16 cellular contexts compared by ENCODE assay signal in genomic region chr13:40017662-40018262, GRCh38.
"Had no signal": no experiment of that assay in that cellular context is flagged by ENCODE, and none has a peak within 500 bp of the region (broad histone marks: within the 10 kb centered on the region; RNA-seq: fewer than 3 reads in every experiment).

No MANE protein-coding gene starts in this region.

- H3K4me3 ChIP-seq: hepatocyte, mucosa of descending colon, sigmoid colon, skin epidermis had no signal

- H3K27ac Mint-ChIP-seq: naive thymus-derived CD8-positive, alpha-beta T cell had no signal

- H3K4me3 Mint-ChIP-seq: naive thymus-derived CD8-positive, alpha-beta T cell had no signal

- H3K9me3 Mint-ChIP-seq: naive thymus-derived CD8-positive, alpha-beta T cell had no signal

- H3K27me3 ChIP-seq: hepatocyte, sigmoid colon had no signal

- ATAC-seq: left lobe of liver; mucosa of descending colon; naive thymus-derived CD8-positive, alpha-beta T cell had no signal

- H3K9me3 ChIP-seq: mucosa of descending colon, sigmoid colon had no signal

- H3K36me3 ChIP-seq: sigmoid colon had no signal

- FAIRE-seq: colon, endothelial cell of umbilical vein had no signal

- H3K27ac ChIP-seq: hepatocyte, sigmoid colon had no signal

- DNase-seq: foreskin melanocyte; head of caudate nucleus; kidney glomerular epithelial cell; mammary epithelial cell; mucosa of descending colon; naive thymus-derived CD8-positive, alpha-beta T cell; posterior cingulate gyrus; sigmoid colon; stimulated activated CD4-positive, alpha-beta T cell treated with anti-CD3 and anti-CD28 coated beads, Interleukin-12 subunit alpha, Interleukin-12 subunit beta, amount 100 ng/mL, for 4 hours; stimulated activated naive CD4-positive, alpha-beta T cell; trophoblast cell had no signal

- H3K79me2 ChIP-seq: hepatocyte had no signal

- H3K4me2 ChIP-seq: hepatocyte had no signal

- H2AFZ ChIP-seq: hepatocyte had no signal
